1 cellular context compared by ENCODE assay signal in genomic region chr22:23531283-23531921, GRCh38.
TF ChIP-seq lines count a peak whose summit lies in the region.

No MANE protein-coding gene starts in this region.

TF ChIP-seq in HepG2, 621 proteins besides CTCF, POLR2A, EP300 and RAD21:
- no peak for TF ChIP-seq ZNF83 (CRISPR knock-in tag; IDR thresholded peaks at IDR 0.05; ENCODE audit: borderline replicate concordance)
- TF ChIP-seq MAF1 (CRISPR knock-in tag; IDR thresholded peaks at IDR 0.05; ENCODE audit: borderline replicate concordance) = no peak
- TF ChIP-seq HHEX (CRISPR knock-in tag; IDR thresholded peaks at IDR 0.05) = no peak
- TF ChIP-seq PRMT3 (CRISPR knock-in tag; IDR thresholded peaks at IDR 0.05; ENCODE audit: borderline replicate concordance, low read depth) = no peak
- no peak for TF ChIP-seq MATR3 (CRISPR knock-in tag; IDR thresholded peaks at IDR 0.05)
- no peak for TF ChIP-seq KDM2A (CRISPR knock-in tag; IDR thresholded peaks at IDR 0.05; ENCODE audit: borderline replicate concordance, low read depth)
- no peak for TF ChIP-seq ZNF253 (CRISPR knock-in tag; IDR thresholded peaks at IDR 0.05; ENCODE audit: borderline replicate concordance)
- no peak for TF ChIP-seq ZNF616 (CRISPR knock-in tag; IDR thresholded peaks at IDR 0.05; ENCODE audit: low read depth)
- no peak for TF ChIP-seq ZNF12 (CRISPR knock-in tag; IDR thresholded peaks at IDR 0.05)
- TF ChIP-seq ZNF432 (CRISPR knock-in tag; IDR thresholded peaks at IDR 0.05; ENCODE audit: borderline replicate concordance) = no peak
- TF ChIP-seq ZBTB37 (CRISPR knock-in tag; IDR thresholded peaks at IDR 0.05) = no peak
- no peak for TF ChIP-seq ZSCAN31 (CRISPR knock-in tag; IDR thresholded peaks at IDR 0.05; ENCODE audit: low read depth)
TF ChIP-seq in HepG2: peak in this region for 0.
